8 cellular contexts compared by ENCODE assay signal in the genomic region with DNA sequence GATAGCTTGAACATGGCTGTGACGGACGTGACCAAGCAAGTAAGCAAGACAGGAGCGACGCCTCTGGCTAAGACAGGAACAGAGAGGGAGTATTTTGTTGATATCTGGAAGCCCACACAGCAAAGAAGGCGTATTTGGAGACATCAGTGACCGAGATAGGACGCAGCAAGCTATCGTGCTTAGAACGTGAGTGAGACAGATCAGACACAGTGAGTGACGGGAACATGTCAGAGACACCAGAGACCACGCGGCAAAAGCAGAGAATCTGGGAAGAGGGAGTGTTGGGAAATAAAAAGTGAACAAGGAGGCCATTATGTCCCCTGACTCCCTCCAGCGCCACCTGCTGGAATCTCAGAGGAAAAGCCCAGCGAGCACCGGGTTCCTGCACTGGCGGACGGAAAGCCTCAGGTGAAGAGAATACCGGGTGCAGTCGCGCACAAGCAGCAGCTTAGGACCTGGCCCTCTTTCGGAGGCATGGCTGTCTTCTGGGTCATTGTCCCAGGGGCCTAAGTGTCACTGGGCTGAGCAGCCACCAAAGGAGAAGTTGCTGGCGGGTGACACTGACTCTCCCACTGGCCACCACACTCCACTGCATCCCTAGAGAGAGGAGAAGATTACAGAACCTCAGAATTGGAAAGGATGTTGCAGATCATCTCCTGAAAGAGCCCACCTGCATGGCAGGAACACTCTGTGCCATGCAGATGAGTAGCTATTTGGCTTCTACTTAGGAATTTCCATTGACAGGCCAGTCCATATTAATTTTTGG.
DNase-seq lines count a peak whose midpoint lies in the region; ATAC-seq and TF ChIP-seq lines count a peak whose summit lies in the region.

No MANE protein-coding gene starts in this region.

- intact Hi-C loops in prostate gland (cut with DNase I): no loop called here

- H4K20me1 ChIP-seq in OCI-LY1 (ENCODE audit: insufficient read depth, low read length): no peaks in the 10 kb centered on the region

- DNase-seq in activated CD4-positive, CD25-positive, alpha-beta regulatory T cell (lab: John Stamatoyannopoulos, UW): peak; percentile 2 to 7 (median 4)
- DNase-seq in activated T-cell treated with anti-CD3 and anti-CD28 coated beads, Interleukin-2, amount 50 U/mL, for 48 hours: peak; percentile 72 to 78
- DNase-seq in prostate gland (ENCODE audit: low spot score) (no peak), GF-D8 (lab: John Stamatoyannopoulos, UW) (no peak)

- no peak for TF ChIP-seq EP300 in gastroesophageal sphincter (IDR thresholded peaks at IDR 0.05)

- H3K9me3 ChIP-seq in OCI-LY1 (ENCODE audit: low read length): no peaks in the 10 kb centered on the region
- no peaks in the 10 kb centered on the region for H3K9me3 ChIP-seq in gastroesophageal sphincter
- no peaks in the 10 kb centered on the region for H3K9me3 ChIP-seq in prostate gland

- TF ChIP-seq CTCF in OCI-LY1 (IDR thresholded peaks at IDR 0.05; ENCODE audit: low read length) (peak; percentile 87), gastroesophageal sphincter (IDR thresholded peaks at IDR 0.05) (peak; percentile 53 to 81 (median 64)), prostate gland (IDR thresholded peaks at IDR 0.05) (peak in 3 of 4 experiments; percentile 34 to 45 (median 41))

- peak overlapping the region; percentile 44; the same call in 1 of the 2 replicates for H2AFZ ChIP-seq in OCI-LY1 (ENCODE audit: low read length)

- H3K27me3 ChIP-seq in OCI-LY1 (ENCODE audit: insufficient read depth, low read length) (no peaks in the 10 kb centered on the region; the same call in 1 of the 2 replicates), gastroesophageal sphincter (no peaks in the 10 kb centered on the region), prostate gland (replicated peaks; ENCODE audit: insufficient read depth) (no peaks in the 10 kb centered on the region)

- H3K4me3 ChIP-seq in OCI-LY1 (ENCODE audit: low read depth, low read length, poor library complexity, severe bottlenecking) (peak overlapping the region; percentile 42), gastroesophageal sphincter (no peak overlapping the region), prostate gland (no peak overlapping the region)

- H3K9ac ChIP-seq in OCI-LY1 (ENCODE audit: low read length): no peak overlapping the region

- WGBS in gastroesophageal sphincter (ENCODE audit: low coverage in 1 of 2), 2 donors: 43 to 48% methylated on average over 7 to 20 of the region's 22 CpGs
- WGBS in prostate gland: 63% methylated on average over 22 of the region's 22 CpGs

- TF ChIP-seq POLR2A in gastroesophageal sphincter (IDR thresholded peaks at IDR 0.05) (no peak), prostate gland (IDR thresholded peaks at IDR 0.05) (no peak)

- H3K4me1 ChIP-seq in OCI-LY1 (ENCODE audit: insufficient read depth, low read length, severe bottlenecking) (peaks cover 5% of the 10 kb centered on the region), gastroesophageal sphincter (peaks cover 0 to 9% (median 0%) of the 10 kb centered on the region in 3 donors), prostate gland (replicated peaks) (no peaks in the 10 kb centered on the region)

- H3K4me2 ChIP-seq in OCI-LY1 (ENCODE audit: low read length): peak overlapping the region; percentile 40; the same call in 1 of the 2 replicates

- H3K36me3 ChIP-seq in OCI-LY1 (ENCODE audit: insufficient read depth, low read length) (no peaks in the 10 kb centered on the region), gastroesophageal sphincter (no peaks in the 10 kb centered on the region), prostate gland (no peaks in the 10 kb centered on the region)

- no peak overlapping the region for H3K27ac ChIP-seq in OCI-LY1 (ENCODE audit: low read depth, low read length, poor library complexity, severe bottlenecking)
- no peak overlapping the region for H3K27ac ChIP-seq in gastroesophageal sphincter
- H3K27ac ChIP-seq in prostate gland: no peak overlapping the region

- no peak for ATAC-seq in activated CD4-positive, CD25-positive, alpha-beta regulatory T cell treated with anti-CD3 and anti-CD28 coated beads, Interleukin-2, amount 50 U/mL, for 24 hours
- ATAC-seq in HG02981 (IDR thresholded peaks at IDR 0.05; ENCODE audit: unreplicated experiment) (peak; percentile 84), gastroesophageal sphincter (no peak)

- no peaks in the 10 kb centered on the region for H3K9me2 ChIP-seq in OCI-LY1 (ENCODE audit: low read depth, low read length)

- H3F3A ChIP-seq in OCI-LY1 (ENCODE audit: insufficient read depth, low read length): no peaks in the 10 kb centered on the region

- H3K79me2 ChIP-seq in OCI-LY1 (ENCODE audit: insufficient read depth, low read length): no peaks in the 10 kb centered on the region

Comparison
In these comparisons a context has a peak if more than half of its experiments do, and no peak if none do; other contexts are left out.
1. DNase-seq: peak in activated CD4-positive, CD25-positive, alpha-beta regulatory T cell (4 of 4) and activated T-cell treated with anti-CD3 and anti-CD28 coated beads, Interleukin-2, amount 50 U/mL, for 48 hours (2 of 2); none in prostate gland (single experiment) and GF-D8 (single experiment).
2. Peak in every context shown above with its lines, with median percentiles within 50 percentile points of each other: CTCF ChIP-seq.